Comparison of ENCODE assay signal across 23 cellular contexts in genomic region chr18:55982992-55983391, GRCh38.
DNase-seq lines count a peak whose midpoint lies in the region; ATAC-seq and TF ChIP-seq lines count a peak whose summit lies in the region.
"Had no signal": no experiment of that assay in that cellular context is flagged by ENCODE, and none has a peak within 500 bp of the region (broad histone marks: within the 10 kb centered on the region; RNA-seq: fewer than 3 reads in every experiment).

No MANE protein-coding gene starts in this region.

- intact Hi-C loops in heart right ventricle (cut with DNase I), result loop anchor here in 3 of 10 donors (5.0 to 10.0 kb wide), 6 partner anchors 99 to 748 kb away; no protein-coding TSS in a partner anchor
- intact Hi-C loops in right cardiac atrium (cut with DNase I), result no loop called here
- intact Hi-C loops in CD8-positive, alpha-beta T cell (cut with DNase I, micrococcal nuclease), result no loop called here

- ATAC-seq in heart right ventricle, result peak in 7 of 8 donors; percentile 32 to 72 (median 54)
- no peak for ATAC-seq in right cardiac atrium
- no peak for ATAC-seq in CD8-positive, alpha-beta T cell
- ATAC-seq: A549; activated CD8-positive, alpha-beta memory T cell treated with anti-CD3 and anti-CD28 coated beads, Interleukin-2, amount 10 ng/mL, durations not matched to agents 7 days and 5 days; left lung; stimulated activated naive CD8-positive, alpha-beta T cell treated with anti-CD3 and anti-CD28 coated beads, Interleukin-15, Interleukin-2, amounts not matched to agents 100 U/mL and 50 U/mL, for 24 hours had no signal

- WGBS in heart right ventricle, 2 donors, result 35 to 44% methylated on average over 3 of the region's 3 CpGs
- 50% methylated on average over 3 of the region's 3 CpGs for WGBS in right cardiac atrium

- H3K4me3 Mint-ChIP-seq in CD8-positive, alpha-beta T cell, result no peak overlapping the region
- H3K4me3 Mint-ChIP-seq: activated CD8-positive, alpha-beta memory T cell treated with anti-CD3 and anti-CD28 coated beads, Interleukin-2, amount 10 ng/mL, durations not matched to agents 7 days and 5 days; activated naive CD4-positive, alpha-beta T cell treated with anti-CD3 and anti-CD28 coated beads for 36 hours; nephron had no signal

- H3K4me1 ChIP-seq in heart right ventricle (peaks cover 0 to 18% (median 9%) of the 10 kb centered on the region in 9 donors), right cardiac atrium (ENCODE audit: control insufficient read depth, insufficient read depth, low read length) (no peaks in the 10 kb centered on the region), adipocyte (ENCODE audit: control insufficient read depth, insufficient read depth, low read length) (peaks cover 3% of the 10 kb centered on the region), skeletal muscle satellite cell (ENCODE audit: control insufficient read depth, insufficient read depth, low read length) (peaks cover 5% of the 10 kb centered on the region)
- no peaks in the 10 kb centered on the region for H3K4me1 ChIP-seq in CD8-positive, alpha-beta T cell (ENCODE audit: insufficient read depth, low read length)
- H3K4me1 ChIP-seq: A549, Caco-2, left lung had no signal

- no peaks in the 10 kb centered on the region for H3K36me3 ChIP-seq in heart right ventricle
- H3K36me3 ChIP-seq in adipocyte (ENCODE audit: control insufficient read depth, insufficient read depth, low read length, severe bottlenecking), result no peaks in the 10 kb centered on the region
- H3K36me3 ChIP-seq in skeletal muscle satellite cell (ENCODE audit: insufficient read depth, low read length), result no peaks in the 10 kb centered on the region
- no peaks in the 10 kb centered on the region for H3K36me3 ChIP-seq in CD8-positive, alpha-beta T cell (ENCODE audit: insufficient read depth, low read length)
- H3K36me3 ChIP-seq: left lung had no signal

- H3K4me1 Mint-ChIP-seq in CD8-positive, alpha-beta T cell (ENCODE audit: low read depth), result no peaks in the 10 kb centered on the region
- H3K4me1 Mint-ChIP-seq: activated CD8-positive, alpha-beta memory T cell treated with anti-CD3 and anti-CD28 coated beads, Interleukin-2, amount 10 ng/mL, durations not matched to agents 7 days and 5 days had no signal

- no peaks in the 10 kb centered on the region for H3K27me3 Mint-ChIP-seq in CD8-positive, alpha-beta T cell (ENCODE audit: low read depth)
- H3K27me3 Mint-ChIP-seq: activated CD8-positive, alpha-beta memory T cell treated with anti-CD3 and anti-CD28 coated beads, Interleukin-2, amount 10 ng/mL, durations not matched to agents 7 days and 5 days had no signal

- H3K4me2 ChIP-seq in skeletal muscle satellite cell (ENCODE audit: low read length), result peak overlapping the region; percentile 23
- H3K4me2 ChIP-seq: A549, PC-9 had no signal

- TF ChIP-seq CTCF in heart right ventricle (IDR thresholded peaks at IDR 0.05) (no peak), coronary artery (IDR thresholded peaks at IDR 0.05) (no peak)
- TF ChIP-seq CTCF in CD8-positive, alpha-beta T cell (IDR thresholded peaks at IDR 0.05), result no peak

- POLR2A ChIA-PET in CD8-positive, alpha-beta T cell (lab: Charles Lee), result no interaction called here

- H3K9ac ChIP-seq in adipocyte (ENCODE audit: low read length) (no peak overlapping the region), skeletal muscle satellite cell (ENCODE audit: low read depth, low read length) (no peak overlapping the region)

- peak overlapping the region; percentile 15 to 83 (median 68) for H3K27ac ChIP-seq in heart right ventricle
- no peak overlapping the region for H3K27ac ChIP-seq in right cardiac atrium (ENCODE audit: low read length)
- no peak overlapping the region for H3K27ac ChIP-seq in CD8-positive, alpha-beta T cell (ENCODE audit: low read depth, low read length)
- H3K27ac ChIP-seq in coronary artery, result no peak overlapping the region
- H3K27ac ChIP-seq: A549, left lung, PC-9 had no signal

- H3K36me3 Mint-ChIP-seq in CD8-positive, alpha-beta T cell, result no peaks in the 10 kb centered on the region
- H3K36me3 Mint-ChIP-seq: activated CD8-positive, alpha-beta memory T cell treated with anti-CD3 and anti-CD28 coated beads, Interleukin-2, amount 10 ng/mL, durations not matched to agents 7 days and 5 days had no signal

- H3K27me3 ChIP-seq in heart right ventricle (no peaks in the 10 kb centered on the region), right cardiac atrium (ENCODE audit: control insufficient read depth, insufficient read depth) (no peaks in the 10 kb centered on the region), adipocyte (replicated peaks; ENCODE audit: control insufficient read depth, insufficient read depth, low read length) (no peaks in the 10 kb centered on the region), skeletal muscle satellite cell (ENCODE audit: control insufficient read depth, insufficient read depth, low read length) (no peaks in the 10 kb centered on the region)
- no peaks in the 10 kb centered on the region for H3K27me3 ChIP-seq in CD8-positive, alpha-beta T cell (ENCODE audit: insufficient read depth, low read length)
- H3K27me3 ChIP-seq: left lung had no signal

- no peak overlapping the region for H3K27ac Mint-ChIP-seq in CD8-positive, alpha-beta T cell
- H3K27ac Mint-ChIP-seq: activated CD8-positive, alpha-beta memory T cell treated with anti-CD3 and anti-CD28 coated beads, Interleukin-2, amount 10 ng/mL, durations not matched to agents 7 days and 5 days; activated naive CD4-positive, alpha-beta T cell treated with anti-CD3 and anti-CD28 coated beads for 36 hours; nephron had no signal

- peak in 1 of 2 donors; percentile 6 for DNase-seq in heart right ventricle
- DNase-seq in right cardiac atrium, result no peak
- DNase-seq in adipocyte (ENCODE audit: low read depth), result peak; percentile 24
- DNase-seq in iris pigment epithelial cell (ENCODE audit: low read depth), result peak; percentile 15
- no peak for DNase-seq in CD8-positive, alpha-beta T cell
- no peak for DNase-seq in coronary artery (ENCODE audit: low spot score)
- no peak for DNase-seq in cerebellar nuclear complex (lab: John Stamatoyannopoulos, UW)
- DNase-seq: activated CD4-positive, CD25-positive, alpha-beta regulatory T cell; activated CD8-positive, alpha-beta memory T cell treated with anti-CD3 and anti-CD28 coated beads, Interleukin-2, amount 10 ng/mL, durations not matched to agents 7 days and 5 days; activated naive CD4-positive, alpha-beta T cell treated with anti-CD3 and anti-CD28 coated beads for 36 hours; Caco-2; glutamatergic neuron; GOT3; KG1; left lung; NCI-H146; NCI-H446 treated with DMSO at 0.1 percent for 48 hours; PC-9; small intestine; stimulated activated naive CD8-positive, alpha-beta T cell treated with anti-CD3 and anti-CD28 coated beads, Interleukin-15, Interleukin-2, amounts not matched to agents 100 U/mL and 50 U/mL, for 24 hours had no signal

- H3K9me3 ChIP-seq in heart right ventricle (peaks cover 0 to 25% (median 8%) of the 10 kb centered on the region in 11 donors), right cardiac atrium (ENCODE audit: control insufficient read depth, low read length) (no peaks in the 10 kb centered on the region), adipocyte (ENCODE audit: control insufficient read depth, low read length) (peaks cover 12% of the 10 kb centered on the region), skeletal muscle satellite cell (replicated peaks; ENCODE audit: low read length) (no peaks in the 10 kb centered on the region)
- no peaks in the 10 kb centered on the region for H3K9me3 ChIP-seq in CD8-positive, alpha-beta T cell (ENCODE audit: low read length)
- H3K9me3 ChIP-seq: Caco-2 had no signal

- peaks cover 8% of the 10 kb centered on the region for H3K9me3 Mint-ChIP-seq in CD8-positive, alpha-beta T cell

- H3K4me3 ChIP-seq in heart right ventricle, result peak overlapping the region in 2 of 10 donors; percentile 3 to 6
- no peak overlapping the region for H3K4me3 ChIP-seq in right cardiac atrium (ENCODE audit: low read length)
- H3K4me3 ChIP-seq in adipocyte (ENCODE audit: low read length), result no peak overlapping the region
- no peak overlapping the region for H3K4me3 ChIP-seq in skeletal muscle satellite cell (ENCODE audit: low read length)
- no peak overlapping the region for H3K4me3 ChIP-seq in CD8-positive, alpha-beta T cell (ENCODE audit: low read depth, low read length)
- no peak overlapping the region for H3K4me3 ChIP-seq in coronary artery
- H3K4me3 ChIP-seq: A549, left lung, PC-9 had no signal

- CTCF ChIA-PET in CD8-positive, alpha-beta T cell (lab: Charles Lee), result no interaction called here

Comparison
In these comparisons a context has a peak if more than half of its experiments do, and no peak if none do; other contexts are left out.
1. ATAC-seq: peak in heart right ventricle (7 of 8); none in right cardiac atrium (0 of 2) and CD8-positive, alpha-beta T cell (single experiment).
2. H3K27ac ChIP-seq: peak in heart right ventricle (10 of 10); none in right cardiac atrium (single experiment), CD8-positive, alpha-beta T cell (single experiment) and coronary artery (0 of 2).
3. DNase-seq: peak in adipocyte (single experiment) and iris pigment epithelial cell (single experiment); none in right cardiac atrium (0 of 3), CD8-positive, alpha-beta T cell (0 of 7), coronary artery (single experiment) and cerebellar nuclear complex (0 of 2).